ENCODE assay signal across 19 cellular contexts in genomic region chr5:13830536-13830935, GRCh38.
DNase-seq lines count a peak whose midpoint lies in the region; ATAC-seq, FAIRE-seq and TF ChIP-seq lines count a peak whose summit lies in the region.
"Had no signal": no experiment of that assay in that cellular context is flagged by ENCODE, and none has a peak within 500 bp of the region (broad histone marks: within the 10 kb centered on the region; RNA-seq: fewer than 3 reads in every experiment).

No MANE protein-coding gene starts in this region.

- no peak overlapping the region for H2AK5ac ChIP-seq in H1 (ENCODE audit: low read depth, low read length)

- H3K18ac ChIP-seq in H1 (ENCODE audit: extremely low read depth, low read length), result no peak overlapping the region

- no peak for FAIRE-seq in H1 (lab: Jason Lieb, UNC)
- FAIRE-seq: A204.1 had no signal

- H2BK15ac ChIP-seq in H1 (ENCODE audit: low read length), result no peak overlapping the region

- POLR2A ChIA-PET in RWPE1 (lab: Yijun Ruan, JAX; ENCODE audit: low non-redundant PET), result no interaction called here
- POLR2A ChIA-PET in H1 (lab: Charles Lee; ENCODE audit: partially characterized antibody), result no interaction called here

- H3K56ac ChIP-seq in H1 (replicated peaks; ENCODE audit: insufficient read length, low read depth, low read length), result no peak overlapping the region

- no peaks in the 10 kb centered on the region for H4K20me1 ChIP-seq in H1 (replicated peaks in 1 of 2; ENCODE audit: control insufficient read depth in 1 of 2, insufficient read depth in 2 of 2, low read length in 2 of 2)

- H3K4me3 ChIP-seq in H1 (ENCODE audit: extremely low read depth in 1 of 4, insufficient read depth in 2 of 4, low read depth in 3 of 4, low read length in 4 of 4), result no peak overlapping the region

- H3K27me3 ChIP-seq in H1 (replicated peaks in 1 of 4; ENCODE audit: control insufficient read depth in 3 of 4, extremely low read depth in 1 of 4, insufficient read depth in 3 of 4, low read length in 3 of 4), result no peaks in the 10 kb centered on the region

- TF ChIP-seq POLR2A in H1 (IDR thresholded peaks at IDR 0.05; ENCODE audit: control extremely low read depth in 1 of 2, low read depth in 2 of 2, low read length in 2 of 2), result no peak

- no peaks in the 10 kb centered on the region for H3K36me3 ChIP-seq in H1 (ENCODE audit: control insufficient read depth in 2 of 4, insufficient read depth in 4 of 4, low read length in 3 of 4)

- no peak overlapping the region for H4K5ac ChIP-seq in H1 (ENCODE audit: insufficient read length, low read depth, low read length)

- H3K23me2 ChIP-seq in H1 (ENCODE audit: low read depth, low read length), result no peaks in the 10 kb centered on the region

- H4K91ac ChIP-seq in H1 (replicated peaks; ENCODE audit: insufficient read length, low read length), result no peak overlapping the region

- H2BK12ac ChIP-seq in H1 (ENCODE audit: low read depth, low read length), result no peak overlapping the region

- WGBS in H1 (ENCODE audit: extremely low coverage in 1 of 2, insufficient coverage in 1 of 2, insufficient read length in 1 of 2, insufficient replicate concordance in 2 of 2, low coverage in 1 of 2, low lambda C conversion rate in 2 of 2, missing lambda C conversion rate in 1 of 2), 2 experiments, result 82 to 100% methylated on average over 1 to 9 of the region's 9 CpGs

- H3K4me2 ChIP-seq in H1 (ENCODE audit: insufficient read depth in 1 of 2, low read depth in 2 of 2, low read length in 2 of 2), result no peak overlapping the region

- H2AFZ ChIP-seq in H1 (ENCODE audit: low read length), result no peak overlapping the region

- H2BK5ac ChIP-seq in H1 (ENCODE audit: low read depth, low read length), result no peak overlapping the region

- H3K79me2 ChIP-seq in H1 (ENCODE audit: control insufficient read depth in 1 of 2, insufficient read depth in 2 of 2, low read length in 2 of 2), result no peaks in the 10 kb centered on the region

- no peak overlapping the region for H2BK20ac ChIP-seq in H1 (ENCODE audit: low read length)

- no peak overlapping the region for H3K14ac ChIP-seq in H1 (ENCODE audit: insufficient read length)

- no peak overlapping the region for H4K8ac ChIP-seq in H1 (ENCODE audit: extremely low read depth, insufficient read depth, low read length)

- H3K79me1 ChIP-seq in H1 (ENCODE audit: low read depth, low read length), result no peaks in the 10 kb centered on the region

- H3K27ac ChIP-seq in RWPE1 (no peak overlapping the region), H1 (ENCODE audit: low read depth, low read length) (no peak overlapping the region)
- H3K27ac ChIP-seq: C4-2B, HL-60 had no signal

- CTCF ChIA-PET in RWPE1 (lab: Yijun Ruan, JAX), result no interaction called here
- CTCF ChIA-PET in H1 (lab: Charles Lee; ENCODE audit: partially characterized antibody), result interaction anchor here (0.8 kb wide), 1 partner anchor 9 kb away, joined by 3 read pairs; no protein-coding TSS in a partner anchor

- TF ChIP-seq CTCF in RWPE1 (conservative IDR thresholded peaks at IDR 0.05; ENCODE audit: low read depth) (no peak), H1 (IDR thresholded peaks at IDR 0.05; ENCODE audit: control extremely low read depth in 1 of 3, insufficient read depth in 1 of 3, low read depth in 1 of 3, low read length in 3 of 3) (no peak)

- no peak overlapping the region for H3K9ac ChIP-seq in H1 (replicated peaks in 1 of 4; ENCODE audit: extremely low read depth in 1 of 4, low read depth in 3 of 4, low read length in 3 of 4)

- no peak for TF ChIP-seq RAD21 in H1 (IDR thresholded peaks at IDR 0.05 in 1 of 2, conservative IDR thresholded peaks at IDR 0.05 in 1 of 2; ENCODE audit: low read depth in 2 of 2, low read length in 2 of 2)

- ATAC-seq in HG02970 (IDR thresholded peaks at IDR 0.05; ENCODE audit: low FRiP score, unreplicated experiment) (no peak), HG03520 (IDR thresholded peaks at IDR 0.05; ENCODE audit: unreplicated experiment) (no peak)

- TF ChIP-seq EP300 in H1 (IDR thresholded peaks at IDR 0.05; ENCODE audit: borderline replicate concordance in 1 of 2, low read depth in 2 of 2, low read length in 2 of 2), result no peak

- H3K4ac ChIP-seq in H1 (replicated peaks; ENCODE audit: insufficient read length, low read depth, low read length), result peak overlapping the region; percentile 46

- H3K9me3 ChIP-seq in H1 (ENCODE audit: insufficient read depth in 2 of 2, low read depth in 1 of 2, low read length in 1 of 2), result peaks cover 0 to 6% of the 10 kb centered on the region in 2 experiments; a peak in 1 of 4 replicates

- H3K4me1 ChIP-seq in H1 (replicated peaks in 1 of 4; ENCODE audit: control insufficient read depth in 3 of 4, insufficient read depth in 4 of 4, low read length in 3 of 4), result no peaks in the 10 kb centered on the region

- DNase-seq in Daoy (ENCODE audit: low read depth) (peak; percentile 15), RWPE1 (ENCODE audit: low spot score) (peak; percentile 21), H1 (ENCODE audit: low read depth in 1 of 2, low spot score in 2 of 2) (no peak), kidney tubule cell (ENCODE audit: low spot score) (peak; percentile 12), DMS 273 treated with DMSO at 0.1 percent for 48 hours (lab: John Stamatoyannopoulos, UW) (no peak)
- DNase-seq: CD8-positive, alpha-beta memory T cell; H7; KG1; NCI-H1105; NCI-H146; NCI-H2029 treated with DMSO at 0.1 percent for 48 hours; NCI-H226; NCI-H510A treated with DMSO at 0.1 percent for 48 hours; NCI-H748 treated with DMSO at 0.1 percent for 48 hours had no signal

- no peak overlapping the region for H2BK120ac ChIP-seq in H1 (replicated peaks; ENCODE audit: low read depth, low read length)

- no peak overlapping the region for H3K23ac ChIP-seq in H1 (ENCODE audit: insufficient read length)

TF ChIP-seq in H1, 55 proteins besides CTCF, POLR2A, EP300 and RAD21:
- TF ChIP-seq RBBP5 (IDR thresholded peaks at IDR 0.05; ENCODE audit: borderline replicate concordance, low read depth, low read length) (no peak), RFX5 (IDR thresholded peaks at IDR 0.05; ENCODE audit: borderline replicate concordance, low read depth, low read length) (no peak), KDM4A (IDR thresholded peaks at IDR 0.05; ENCODE audit: low read depth, low read length, severe bottlenecking) (no peak), PHF8 (conservative IDR thresholded peaks at IDR 0.05; ENCODE audit: low read depth, low read length) (no peak), JUN (IDR thresholded peaks at IDR 0.05; ENCODE audit: low read depth, low read length) (no peak), BRCA1 (IDR thresholded peaks at IDR 0.05; ENCODE audit: low read depth, low read length) (no peak), CBX8 (IDR thresholded peaks at IDR 0.05; ENCODE audit: borderline replicate concordance, low read depth, low read length) (no peak), SRF (IDR thresholded peaks at IDR 0.05; ENCODE audit: low read depth, low read length) (no peak), SIN3A (conservative IDR thresholded peaks at IDR 0.05 in 1 of 2, IDR thresholded peaks at IDR 0.05 in 1 of 2; ENCODE audit: low read depth in 1 of 2, low read length in 2 of 2) (no peak), ATF2 (IDR thresholded peaks at IDR 0.05; ENCODE audit: low read length) (no peak), EZH2 (IDR thresholded peaks at IDR 0.05; ENCODE audit: low read depth, low read length, severe bottlenecking) (no peak), ASH2L (IDR thresholded peaks at IDR 0.05; ENCODE audit: low read length) (no peak), CREB1 (IDR thresholded peaks at IDR 0.05) (no peak), KDM1A (IDR thresholded peaks at IDR 0.05; ENCODE audit: borderline replicate concordance, low read length) (no peak), TBP (IDR thresholded peaks at IDR 0.05; ENCODE audit: low read depth, low read length) (no peak), SP4 (IDR thresholded peaks at IDR 0.05; ENCODE audit: low read length) (no peak), GABPA (IDR thresholded peaks at IDR 0.05; ENCODE audit: borderline replicate concordance, insufficient read depth, low read length) (no peak)

Comparison
In these comparisons a context has a peak if more than half of its experiments do, and no peak if none do; other contexts are left out.
1. DNase-seq: peak in Daoy (single experiment), RWPE1 (single experiment) and kidney tubule cell (single experiment); none in H1 (0 of 2) and DMS 273 treated with DMSO at 0.1 percent for 48 hours (single experiment).